32 cellular contexts compared by ENCODE assay signal in genomic region chr2:58562281-58562680, GRCh38.
A peak's percentile ranks its signal among the peaks of the same experiment; 100 is the strongest.
DNase-seq lines count a peak whose midpoint lies in the region; ATAC-seq and TF ChIP-seq lines count a peak whose summit lies in the region.
"Had no signal": no experiment of that assay in that cellular context is flagged by ENCODE, and none has a peak within 500 bp of the region (broad histone marks: within the 10 kb centered on the region; RNA-seq: fewer than 3 reads in every experiment).

No MANE protein-coding gene starts in this region.

- peak overlapping the region; percentile 72 for H3K27ac Mint-ChIP-seq in Calu3 (ENCODE audit: unreplicated experiment)
- H3K27ac Mint-ChIP-seq: activated B cell treated with CpG ODN at 0.5 μM for 24 hours; activated naive CD4-positive, alpha-beta T cell treated with anti-CD3 and anti-CD28 coated beads, Interleukin-2, amount 50 U/mL, for 72 hours; CD4-positive, CD25-positive, alpha-beta regulatory T cell; mesothelial cell of epicardium; naive thymus-derived CD8-positive, alpha-beta T cell had no signal

- no peak for TF ChIP-seq POLR2A in suprapubic skin (IDR thresholded peaks at IDR 0.05)

- ATAC-seq in GM19351 (IDR thresholded peaks at IDR 0.05; ENCODE audit: unreplicated experiment) = no peak
- ATAC-seq: activated naive CD4-positive, alpha-beta T cell treated with anti-CD3 and anti-CD28 coated beads, Interleukin-2, amount 50 U/mL, for 72 hours; heart left ventricle; left lobe of liver; naive thymus-derived CD8-positive, alpha-beta T cell had no signal

- TF ChIP-seq CTCF in Calu3 (IDR thresholded peaks at IDR 0.05; ENCODE audit: unreplicated experiment) (no peak), astrocyte of the spinal cord (IDR thresholded peaks at IDR 0.05; ENCODE audit: low read depth, low read length) (no peak), A673 (conservative IDR thresholded peaks at IDR 0.05; ENCODE audit: low read depth, low read length) (no peak), suprapubic skin (IDR thresholded peaks at IDR 0.05) (no peak), right atrium auricular region (IDR thresholded peaks at IDR 0.05) (no peak)

- H3K27me3 ChIP-seq in A673 (replicated peaks; ENCODE audit: insufficient read depth, low read depth, low read length, poor library complexity) (no peaks in the 10 kb centered on the region), suprapubic skin (no peaks in the 10 kb centered on the region), right atrium auricular region (no peaks in the 10 kb centered on the region)
- H3K27me3 ChIP-seq: ascending aorta, testis, uterus had no signal

- no peaks in the 10 kb centered on the region for H3K27me3 Mint-ChIP-seq in Calu3 (ENCODE audit: unreplicated experiment)
- H3K27me3 Mint-ChIP-seq: activated B cell treated with CpG ODN at 0.5 μM for 24 hours; CD4-positive, CD25-positive, alpha-beta regulatory T cell had no signal

- POLR2A ChIA-PET in A673 (lab: Charles Lee; ENCODE audit: low non-redundant PET) = no interaction called here

- no peaks in the 10 kb centered on the region for H3K36me3 Mint-ChIP-seq in Calu3 (ENCODE audit: insufficient read depth, unreplicated experiment)
- H3K36me3 Mint-ChIP-seq: activated naive CD4-positive, alpha-beta T cell treated with anti-CD3 and anti-CD28 coated beads, Interleukin-2, amount 50 U/mL, for 72 hours; CD4-positive, CD25-positive, alpha-beta regulatory T cell; mesothelial cell of epicardium; naive thymus-derived CD8-positive, alpha-beta T cell had no signal

- H3K27ac ChIP-seq in A673 (ENCODE audit: low read depth, low read length, poor library complexity, severe bottlenecking) (no peak overlapping the region), suprapubic skin (no peak overlapping the region), right atrium auricular region (no peak overlapping the region)
- H3K27ac ChIP-seq: ascending aorta, epithelial cell of prostate, heart left ventricle, testis, uterus had no signal

- peak overlapping the region; percentile 19 for H3K4me3 Mint-ChIP-seq in Calu3 (ENCODE audit: low read depth, unreplicated experiment)
- H3K4me3 Mint-ChIP-seq: activated B cell treated with CpG ODN at 0.5 μM for 24 hours; CD4-positive, CD25-positive, alpha-beta regulatory T cell; mesothelial cell of epicardium; naive thymus-derived CD8-positive, alpha-beta T cell had no signal

- TF ChIP-seq EP300 in suprapubic skin (IDR thresholded peaks at IDR 0.05) = no peak

- whole genome bisulfite sequencing in suprapubic skin = 47% methylated on average over 2 of the region's 2 CpGs

- no peak overlapping the region for H3K4me3 ChIP-seq in astrocyte of the spinal cord (ENCODE audit: low read depth, low read length)
- H3K4me3 ChIP-seq in A673 (ENCODE audit: low read depth, low read length, poor library complexity, severe bottlenecking) = no peak overlapping the region
- H3K4me3 ChIP-seq in suprapubic skin = no peak overlapping the region
- H3K4me3 ChIP-seq in right atrium auricular region = no peak overlapping the region
- H3K4me3 ChIP-seq: ascending aorta, heart left ventricle, uterus had no signal

- intact Hi-C loops in Calu3 (cut with micrococcal nuclease; ENCODE audit: unreplicated experiment) = loop anchor here (10.0 kb wide), 2 partner anchors 327 to 797 kb away; no protein-coding TSS in a partner anchor
- intact Hi-C loops in A673 (cut with micrococcal nuclease; ENCODE audit: unreplicated experiment) = loop anchor here (10.0 kb wide), 1 partner anchor 517 kb away; the partner anchor contains the start of gene VRK2

- peaks cover 16% of the 10 kb centered on the region for H3K4me1 Mint-ChIP-seq in Calu3 (ENCODE audit: low read depth, unreplicated experiment)
- H3K4me1 Mint-ChIP-seq: activated B cell treated with CpG ODN at 0.5 μM for 24 hours; CD4-positive, CD25-positive, alpha-beta regulatory T cell; naive thymus-derived CD8-positive, alpha-beta T cell had no signal

- in situ Hi-C loops in astrocyte of the spinal cord (cut with HindIII; ENCODE audit: low sequenced_read_pairs) = no loop called here

- no TSS peak for BruUV-seq in Calu3 (replicated peaks; lab: Mats Ljungman, UMichigan)
- no TSS peak for BruUV-seq in A673 (replicated peaks; lab: Mats Ljungman, UMichigan)

- DNase-seq in Calu3 (no peak), M059J (ENCODE audit: low read depth) (peak; percentile 54), astrocyte of the spinal cord (ENCODE audit: low read depth, low spot score) (peak; percentile 34), renal cortical epithelial cell (ENCODE audit: low read depth) (peak; percentile 90), A673 (ENCODE audit: low spot score) (no peak), suprapubic skin (ENCODE audit: low spot score in 2 of 2) (no peak), right atrium auricular region (ENCODE audit: low spot score) (no peak)
- DNase-seq: activated B cell treated with CpG ODN at 0.5 μM for 24 hours; activated CD4-positive, alpha-beta T cell treated with anti-CD3 and anti-CD28 coated beads, Interleukin-2, amount 50 U/mL, for 48 hours; activated CD8-positive, alpha-beta memory T cell treated with anti-CD3 and anti-CD28 coated beads, Interleukin-2, amount 50 U/mL, for 4 hours; CD4-positive, CD25-positive, alpha-beta regulatory T cell; DMS153; H7; heart left ventricle; IMR-90; naive thymus-derived CD8-positive, alpha-beta T cell; NCI-H1105 treated with DMSO at 0.1 percent for 48 hours; NCI-H2081; NCI-H345; retina; Right ventricle myocardium superior; stimulated activated CD4-positive, alpha-beta T cell treated with anti-CD3 and anti-CD28 coated beads, Interleukin-4, amount 100 ng/mL, for 4 hours; stimulated activated naive CD4-positive, alpha-beta T cell; T1000; testis; uterus had no signal

- H3K9me3 Mint-ChIP-seq in Calu3 (ENCODE audit: low read depth, unreplicated experiment) = no peaks in the 10 kb centered on the region
- H3K9me3 Mint-ChIP-seq: activated B cell treated with CpG ODN at 0.5 μM for 24 hours; activated naive CD4-positive, alpha-beta T cell treated with anti-CD3 and anti-CD28 coated beads, Interleukin-2, amount 50 U/mL, for 72 hours; CD4-positive, CD25-positive, alpha-beta regulatory T cell; mesothelial cell of epicardium; naive thymus-derived CD8-positive, alpha-beta T cell had no signal

- no peaks in the 10 kb centered on the region for H3K36me3 ChIP-seq in A673 (ENCODE audit: insufficient read depth, low read length, poor library complexity, severe bottlenecking)
- no peaks in the 10 kb centered on the region for H3K36me3 ChIP-seq in suprapubic skin
- no peaks in the 10 kb centered on the region for H3K36me3 ChIP-seq in right atrium auricular region
- H3K36me3 ChIP-seq: ascending aorta, heart left ventricle, uterus had no signal

- CTCF ChIA-PET in Calu3 (lab: Charles Lee) = interaction anchor here (1.0 kb wide), 1 partner anchor 8 kb away, joined by 4 read pairs; no protein-coding TSS in a partner anchor
- CTCF ChIA-PET in A673 (lab: Charles Lee) = no interaction called here

- H3K9me3 ChIP-seq in A673 (ENCODE audit: low read depth, low read length, poor library complexity, severe bottlenecking) = no peaks in the 10 kb centered on the region
- no peaks in the 10 kb centered on the region for H3K9me3 ChIP-seq in suprapubic skin
- no peaks in the 10 kb centered on the region for H3K9me3 ChIP-seq in right atrium auricular region
- H3K9me3 ChIP-seq: ascending aorta, heart left ventricle, testis, uterus had no signal

- H3K4me1 ChIP-seq in A673 (ENCODE audit: insufficient read depth, low read length, poor library complexity, severe bottlenecking) = peaks cover 6% of the 10 kb centered on the region
- H3K4me1 ChIP-seq in suprapubic skin = no peaks in the 10 kb centered on the region
- no peaks in the 10 kb centered on the region for H3K4me1 ChIP-seq in right atrium auricular region
- H3K4me1 ChIP-seq: ascending aorta, heart left ventricle, testis, uterus had no signal

Comparison
In these comparisons a context has a peak if more than half of its experiments do, and no peak if none do; other contexts are left out.
1. DNase-seq: peak in M059J (single experiment), astrocyte of the spinal cord (single experiment) and renal cortical epithelial cell (single experiment); none in Calu3 (single experiment), A673 (single experiment), suprapubic skin (0 of 2) and right atrium auricular region (single experiment).